In genomic region chr14:71498151-71498734, GRCh38 we compare ENCODE assay signal across 9 cellular contexts.
DNase-seq lines count a peak whose midpoint lies in the region; ATAC-seq and TF ChIP-seq lines count a peak whose summit lies in the region.
"Had no signal": no experiment of that assay in that cellular context is flagged by ENCODE, and none has a peak within 500 bp of the region (broad histone marks: within the 10 kb centered on the region; RNA-seq: fewer than 3 reads in every experiment).

No MANE protein-coding gene starts in this region.

- dilution Hi-C loops in IMR-90 (cut with HindIII; ENCODE audit: low sequenced_read_pairs, unreplicated experiment): no loop called here

- H3K23ac ChIP-seq in IMR-90 (ENCODE audit: low read depth, low read length): no peak overlapping the region

- H3K18ac ChIP-seq in IMR-90 (ENCODE audit: low read depth, low read length): peak overlapping the region; percentile 2; the same call in 1 of the 2 replicates

- intact Hi-C loops in IMR-90 (cut with micrococcal nuclease): no loop called here

- no peak overlapping the region for H3K14ac ChIP-seq in IMR-90 (replicated peaks; ENCODE audit: low read depth, low read length)

- no peaks in the 10 kb centered on the region; the same call in 1 of the 2 replicates for H3K9me1 ChIP-seq in IMR-90 (ENCODE audit: insufficient read depth, low read length)

- H2AFZ ChIP-seq in IMR-90 (replicated peaks; ENCODE audit: low read length, poor library complexity): no peak overlapping the region

- no peak overlapping the region for H2AK5ac ChIP-seq in IMR-90 (ENCODE audit: low read depth, low read length)

- H3K79me1 ChIP-seq in IMR-90 (ENCODE audit: low read depth in 1 of 2, low read length in 2 of 2): peaks cover 32 to 46% of the 10 kb centered on the region in 2 experiments

- ATAC-seq in GM18498 (IDR thresholded peaks at IDR 0.05; ENCODE audit: unreplicated experiment) (peak; percentile 21), GM21526 (IDR thresholded peaks at IDR 0.05; ENCODE audit: low FRiP score, unreplicated experiment) (peak; percentile 22), IMR-90 (ENCODE audit: low read depth) (peak; percentile 81), omental fat pad (ENCODE audit: low FRiP score) (no peak)
- no peak for ATAC-seq in activated CD4-positive, CD25-positive, alpha-beta regulatory T cell treated with anti-CD3 and anti-CD28 coated beads, Interleukin-2, amount 50 U/mL, for 24 hours

- no peak overlapping the region for H4K5ac ChIP-seq in IMR-90 (ENCODE audit: low read depth, low read length)

- TF ChIP-seq POLR2A in IMR-90 (IDR thresholded peaks at IDR 0.05; ENCODE audit: low read depth, low read length): no peak

- no peak overlapping the region for H4K91ac ChIP-seq in IMR-90 (ENCODE audit: insufficient read depth, low read depth, low read length)

- TF ChIP-seq RAD21 in IMR-90 (IDR thresholded peaks at IDR 0.05; ENCODE audit: low read length): no peak

- no peak overlapping the region for H2BK20ac ChIP-seq in IMR-90 (ENCODE audit: low read depth, low read length)

- no peak overlapping the region for H3K4ac ChIP-seq in IMR-90 (ENCODE audit: low read depth, low read length)

- peak overlapping the region; percentile 27 for H2BK5ac ChIP-seq in IMR-90 (ENCODE audit: low read depth, low read length, poor library complexity, severe bottlenecking)

- BruUV-seq in IMR-90 (replicated peaks; lab: Mats Ljungman, UMichigan): no TSS peak

- no peak overlapping the region for H2AK9ac ChIP-seq in IMR-90 (replicated peaks; ENCODE audit: low read depth, low read length, poor library complexity)

- H3K4me1 ChIP-seq in IMR-90 (ENCODE audit: control insufficient read depth, insufficient read depth, low read length): peaks cover 4% of the 10 kb centered on the region; the same call in 1 of the 2 replicates

- no peak overlapping the region for H4K8ac ChIP-seq in IMR-90 (ENCODE audit: low read depth in 2 of 2, low read length in 2 of 2)

- in situ Hi-C loops in IMR-90 (cut with MboI; ENCODE audit: low sequenced_read_pairs): no loop called here

- H3K36me3 ChIP-seq in IMR-90 (ENCODE audit: control insufficient read depth, insufficient read depth, low read length): no peaks in the 10 kb centered on the region

- H2BK120ac ChIP-seq in IMR-90 (ENCODE audit: low read depth, low read length): no peak overlapping the region

- H3K9ac ChIP-seq in IMR-90 (ENCODE audit: low read depth, low read length): no peak overlapping the region

- peaks cover 3% of the 10 kb centered on the region; the same call in 1 of the 2 replicates for H3K9me3 ChIP-seq in IMR-90 (ENCODE audit: control insufficient read depth, insufficient read depth, low read length)

- H2BK15ac ChIP-seq in IMR-90 (ENCODE audit: low read depth, low read length): no peak overlapping the region

- peaks cover 19% of the 10 kb centered on the region; the same call in 1 of the 2 replicates for H4K20me1 ChIP-seq in IMR-90 (ENCODE audit: insufficient read depth, low read length)

- no peak overlapping the region for H3K27ac ChIP-seq in IMR-90 (ENCODE audit: insufficient read depth, low read length)

- DNase-seq in IMR-90 (peak; percentile 78), germinal center (ENCODE audit: low spot score) (peak; percentile 5), omental fat pad (ENCODE audit: low spot score) (no peak), islet precursor cell (no peak), CD1c-positive myeloid dendritic cell (ENCODE audit: extremely low spot score) (no peak)
- DNase-seq: stimulated activated CD4-positive, alpha-beta T cell treated with anti-CD3 and anti-CD28 coated beads, Interleukin-2, amount 100 ng/mL, for 24 hours had no signal

- CTCF ChIA-PET in IMR-90 (lab: Yijun Ruan, JAX): no interaction called here

- H3K4me3 ChIP-seq in IMR-90 (ENCODE audit: insufficient read depth, low read depth, low read length): no peak overlapping the region

- TF ChIP-seq CTCF in IMR-90 (conservative IDR thresholded peaks at IDR 0.05; ENCODE audit: low read depth, low read length): no peak
- TF ChIP-seq CTCF in omental fat pad (IDR thresholded peaks at IDR 0.05): no peak

- POLR2A ChIA-PET in IMR-90 (lab: Charles Lee; ENCODE audit: unreplicated experiment): no interaction called here

- H3K4me2 ChIP-seq in IMR-90 (ENCODE audit: low read depth, low read length): no peak overlapping the region; the same call in 1 of the 2 replicates

- WGBS in IMR-90 (ENCODE audit: extremely low coverage in 2 of 2, insufficient read length in 1 of 2), 2 experiments: no CpG with 5 or more reads among the region's 1 CpG

- no peaks in the 10 kb centered on the region for H3K27me3 ChIP-seq in IMR-90 (ENCODE audit: control insufficient read depth, insufficient read depth, low read length)

- H3K56ac ChIP-seq in IMR-90 (ENCODE audit: extremely low read depth, insufficient read depth, low read length): peak overlapping the region; percentile 0; the same call in 1 of the 2 replicates

TF ChIP-seq in IMR-90, 13 proteins besides CTCF, POLR2A, EP300 and RAD21:
- no peak for TF ChIP-seq CEBPB (IDR thresholded peaks at IDR 0.05; ENCODE audit: low read depth, low read length)
- no peak for TF ChIP-seq MAZ (IDR thresholded peaks at IDR 0.05; ENCODE audit: borderline replicate concordance, low read depth, low read length)
- no peak for TF ChIP-seq FOS (IDR thresholded peaks at IDR 0.05; ENCODE audit: low read depth, low read length)
- TF ChIP-seq ELK1 (IDR thresholded peaks at IDR 0.05; ENCODE audit: borderline replicate concordance, low read depth, low read length): no peak
- TF ChIP-seq NFE2L2 (IDR thresholded peaks at IDR 0.05; ENCODE audit: low read depth, low read length): no peak
- TF ChIP-seq RFX5 (IDR thresholded peaks at IDR 0.05; ENCODE audit: low read depth, low read length): no peak
- TF ChIP-seq MAFK (IDR thresholded peaks at IDR 0.05; ENCODE audit: low read depth, low read length): no peak
- TF ChIP-seq BHLHE40 (IDR thresholded peaks at IDR 0.05; ENCODE audit: low read depth, low read length): no peak
- no peak for TF ChIP-seq CHD1 (IDR thresholded peaks at IDR 0.05; ENCODE audit: low read depth, low read length)
- no peak for TF ChIP-seq USF2 (IDR thresholded peaks at IDR 0.05; ENCODE audit: low read depth, low read length)
- no peak for TF ChIP-seq MXI1 (IDR thresholded peaks at IDR 0.05; ENCODE audit: borderline replicate concordance, low read depth, low read length)

Comparison
In these comparisons a context has a peak if more than half of its experiments do, and no peak if none do; other contexts are left out.
1. ATAC-seq: peak in GM18498 (single experiment), GM21526 (single experiment) and IMR-90 (single experiment); none in omental fat pad (single experiment) and activated CD4-positive, CD25-positive, alpha-beta regulatory T cell treated with anti-CD3 and anti-CD28 coated beads, Interleukin-2, amount 50 U/mL, for 24 hours (0 of 2).
2. DNase-seq: peak in IMR-90 (single experiment) and germinal center (single experiment); none in omental fat pad (single experiment), islet precursor cell (single experiment) and CD1c-positive myeloid dendritic cell (single experiment).